In the genomic region with DNA sequence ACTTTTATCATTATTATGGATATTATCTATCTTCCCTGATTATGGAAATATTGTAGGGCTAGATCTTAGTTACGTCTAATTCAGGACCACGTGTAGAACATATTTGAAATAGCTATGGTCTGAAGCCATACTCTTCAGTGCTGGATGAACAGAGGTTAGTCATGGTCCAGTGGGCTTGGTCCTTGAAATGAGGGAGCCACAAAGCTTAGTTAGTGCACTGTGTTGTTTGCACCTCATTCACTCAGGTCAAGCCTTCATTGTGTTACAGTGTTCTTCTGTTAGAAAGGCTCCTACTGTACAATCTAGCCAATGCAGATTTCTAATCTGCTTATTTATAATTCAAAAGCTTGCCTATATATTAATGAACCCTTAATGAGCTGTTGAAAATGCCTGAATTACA, we compare ENCODE assay signal across 1 cellular context.
TF ChIP-seq lines count a peak whose summit lies in the region.

No MANE protein-coding gene starts in this region.

TF ChIP-seq in GM23338, 12 proteins besides CTCF, POLR2A, EP300 and RAD21 (continued from another document):
- TF ChIP-seq, protein P1, sequence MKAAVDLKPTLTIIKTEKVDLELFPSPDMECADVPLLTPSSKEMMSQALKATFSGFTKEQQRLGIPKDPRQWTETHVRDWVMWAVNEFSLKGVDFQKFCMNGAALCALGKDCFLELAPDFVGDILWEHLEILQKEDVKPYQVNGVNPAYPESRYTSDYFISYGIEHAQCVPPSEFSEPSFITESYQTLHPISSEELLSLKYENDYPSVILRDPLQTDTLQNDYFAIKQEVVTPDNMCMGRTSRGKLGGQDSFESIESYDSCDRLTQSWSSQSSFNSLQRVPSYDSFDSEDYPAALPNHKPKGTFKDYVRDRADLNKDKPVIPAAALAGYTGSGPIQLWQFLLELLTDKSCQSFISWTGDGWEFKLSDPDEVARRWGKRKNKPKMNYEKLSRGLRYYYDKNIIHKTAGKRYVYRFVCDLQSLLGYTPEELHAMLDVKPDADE (IDR thresholded peaks at IDR 0.05) = no peak
- TF ChIP-seq ZNF114 (CRISPR knock-in tag; IDR thresholded peaks at IDR 0.05) (no peak), JUNB (IDR thresholded peaks at IDR 0.05; ENCODE audit: unreplicated experiment) (no peak), NANOG (IDR thresholded peaks at IDR 0.05; ENCODE audit: borderline replicate concordance) (no peak), EZH2phosphoT487 (IDR thresholded peaks at IDR 0.05; ENCODE audit: unreplicated experiment) (no peak), CREB1 (CRISPR knock-in tag; IDR thresholded peaks at IDR 0.05; ENCODE audit: low read depth) (no peak)
- TF ChIP-seq, protein P2, sequence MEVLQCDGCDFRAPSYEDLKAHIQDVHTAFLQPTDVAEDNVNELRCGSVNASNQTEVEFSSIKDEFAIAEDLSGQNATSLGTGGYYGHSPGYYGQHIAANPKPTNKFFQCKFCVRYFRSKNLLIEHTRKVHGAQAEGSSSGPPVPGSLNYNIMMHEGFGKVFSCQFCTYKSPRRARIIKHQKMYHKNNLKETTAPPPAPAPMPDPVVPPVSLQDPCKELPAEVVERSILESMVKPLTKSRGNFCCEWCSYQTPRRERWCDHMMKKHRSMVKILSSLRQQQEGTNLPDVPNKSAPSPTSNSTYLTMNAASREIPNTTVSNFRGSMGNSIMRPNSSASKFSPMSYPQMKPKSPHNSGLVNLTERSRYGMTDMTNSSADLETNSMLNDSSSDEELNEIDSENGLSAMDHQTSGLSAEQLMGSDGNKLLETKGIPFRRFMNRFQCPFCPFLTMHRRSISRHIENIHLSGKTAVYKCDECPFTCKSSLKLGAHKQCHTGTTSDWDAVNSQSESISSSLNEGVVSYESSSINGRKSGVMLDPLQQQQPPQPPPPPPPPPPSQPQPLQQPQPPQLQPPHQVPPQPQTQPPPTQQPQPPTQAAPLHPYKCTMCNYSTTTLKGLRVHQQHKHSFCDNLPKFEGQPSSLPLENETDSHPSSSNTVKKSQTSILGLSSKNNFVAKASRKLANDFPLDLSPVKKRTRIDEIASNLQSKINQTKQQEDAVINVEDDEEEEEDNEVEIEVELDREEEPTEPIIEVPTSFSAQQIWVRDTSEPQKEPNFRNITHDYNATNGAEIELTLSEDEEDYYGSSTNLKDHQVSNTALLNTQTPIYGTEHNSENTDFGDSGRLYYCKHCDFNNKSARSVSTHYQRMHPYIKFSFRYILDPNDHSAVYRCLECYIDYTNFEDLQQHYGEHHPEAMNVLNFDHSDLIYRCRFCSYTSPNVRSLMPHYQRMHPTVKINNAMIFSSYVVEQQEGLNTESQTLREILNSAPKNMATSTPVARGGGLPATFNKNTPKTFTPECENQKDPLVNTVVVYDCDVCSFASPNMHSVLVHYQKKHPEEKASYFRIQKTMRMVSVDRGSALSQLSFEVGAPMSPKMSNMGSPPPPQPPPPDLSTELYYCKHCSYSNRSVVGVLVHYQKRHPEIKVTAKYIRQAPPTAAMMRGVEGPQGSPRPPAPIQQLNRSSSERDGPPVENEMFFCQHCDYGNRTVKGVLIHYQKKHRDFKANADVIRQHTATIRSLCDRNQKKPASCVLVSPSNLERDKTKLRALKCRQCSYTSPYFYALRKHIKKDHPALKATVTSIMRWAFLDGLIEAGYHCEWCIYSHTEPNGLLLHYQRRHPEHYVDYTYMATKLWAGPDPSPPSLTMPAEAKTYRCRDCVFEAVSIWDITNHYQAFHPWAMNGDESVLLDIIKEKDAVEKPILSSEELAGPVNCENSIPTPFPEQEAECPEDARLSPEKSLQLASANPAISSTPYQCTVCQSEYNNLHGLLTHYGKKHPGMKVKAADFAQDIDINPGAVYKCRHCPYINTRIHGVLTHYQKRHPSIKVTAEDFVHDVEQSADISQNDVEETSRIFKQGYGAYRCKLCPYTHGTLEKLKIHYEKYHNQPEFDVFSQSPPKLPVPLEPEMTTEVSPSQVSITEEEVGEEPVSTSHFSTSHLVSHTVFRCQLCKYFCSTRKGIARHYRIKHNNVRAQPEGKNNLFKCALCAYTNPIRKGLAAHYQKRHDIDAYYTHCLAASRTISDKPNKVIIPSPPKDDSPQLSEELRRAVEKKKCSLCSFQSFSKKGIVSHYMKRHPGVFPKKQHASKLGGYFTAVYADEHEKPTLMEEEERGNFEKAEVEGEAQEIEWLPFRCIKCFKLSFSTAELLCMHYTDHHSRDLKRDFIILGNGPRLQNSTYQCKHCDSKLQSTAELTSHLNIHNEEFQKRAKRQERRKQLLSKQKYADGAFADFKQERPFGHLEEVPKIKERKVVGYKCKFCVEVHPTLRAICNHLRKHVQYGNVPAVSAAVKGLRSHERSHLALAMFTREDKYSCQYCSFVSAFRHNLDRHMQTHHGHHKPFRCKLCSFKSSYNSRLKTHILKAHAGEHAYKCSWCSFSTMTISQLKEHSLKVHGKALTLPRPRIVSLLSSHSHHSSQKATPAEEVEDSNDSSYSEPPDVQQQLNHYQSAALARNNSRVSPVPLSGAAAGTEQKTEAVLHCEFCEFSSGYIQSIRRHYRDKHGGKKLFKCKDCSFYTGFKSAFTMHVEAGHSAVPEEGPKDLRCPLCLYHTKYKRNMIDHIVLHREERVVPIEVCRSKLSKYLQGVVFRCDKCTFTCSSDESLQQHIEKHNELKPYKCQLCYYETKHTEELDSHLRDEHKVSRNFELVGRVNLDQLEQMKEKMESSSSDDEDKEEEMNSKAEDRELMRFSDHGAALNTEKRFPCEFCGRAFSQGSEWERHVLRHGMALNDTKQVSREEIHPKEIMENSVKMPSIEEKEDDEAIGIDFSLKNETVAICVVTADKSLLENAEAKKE (CRISPR knock-in tag; IDR thresholded peaks at IDR 0.05) = no peak
